ENCODE assay signal across 29 cellular contexts in genomic region chr6:48099713-48100675, GRCh38. TPM values are rescaled to one million over a fixed set of nuclear protein-coding genes. Genes with fewer than 3 reads are reported as not detected.
DNase-seq lines count a peak whose midpoint lies in the region; TF ChIP-seq lines count a peak whose summit lies in the region.
"Had no signal": no experiment of that assay in that cellular context is flagged by ENCODE, and none has a peak within 500 bp of the region (broad histone marks: within the 10 kb centered on the region; RNA-seq: fewer than 3 reads in every experiment).

No MANE protein-coding gene starts in this region.

- H3K27ac ChIP-seq in left ventricle myocardium inferior (replicated peaks) (peak overlapping the region; percentile 35), right atrium auricular region (no peak overlapping the region)
- H3K27ac ChIP-seq: colonic mucosa, esophagus muscularis mucosa, foreskin keratinocyte, neural progenitor cell, sigmoid colon had no signal

- H3K36me3 ChIP-seq in left ventricle myocardium inferior (no peaks in the 10 kb centered on the region), right atrium auricular region (no peaks in the 10 kb centered on the region)
- H3K36me3 ChIP-seq: colonic mucosa, esophagus muscularis mucosa, heart right ventricle, neural progenitor cell, sigmoid colon had no signal

- H3K27ac Mint-ChIP-seq in endothelial cell (ENCODE audit: unreplicated experiment): peak overlapping the region; percentile 94
- H3K27ac Mint-ChIP-seq in activated CD4-positive, alpha-beta T cell treated with anti-CD3 and anti-CD28 coated beads, Interleukin-2, amount 10 ng/mL, durations not matched to agents 24 days and 14 days: no peak overlapping the region
- H3K27ac Mint-ChIP-seq: activated B cell treated with CpG ODN at 0.5 μM for 24 hours; activated CD4-positive, alpha-beta memory T cell treated with anti-CD3 and anti-CD28 coated beads for 36 hours; activated T-helper 17 cell treated with anti-CD3 and anti-CD28 coated beads, Interleukin-2, amount 50 U/mL, for 72 hours; CD4-positive, alpha-beta memory T cell; effector memory CD8-positive, alpha-beta T cell; neural progenitor cell; progenitor cell of endocrine pancreas had no signal

- H3K9me3 ChIP-seq in left ventricle myocardium inferior (replicated peaks) (no peaks in the 10 kb centered on the region), right atrium auricular region (no peaks in the 10 kb centered on the region)
- H3K9me3 ChIP-seq: colonic mucosa, esophagus muscularis mucosa, heart right ventricle, sigmoid colon had no signal

- peaks cover 57% of the 10 kb centered on the region for H3K36me3 Mint-ChIP-seq in endothelial cell (ENCODE audit: low read depth, unreplicated experiment)
- H3K36me3 Mint-ChIP-seq in activated CD4-positive, alpha-beta T cell treated with anti-CD3 and anti-CD28 coated beads, Interleukin-2, amount 10 ng/mL, durations not matched to agents 24 days and 14 days (ENCODE audit: low read depth): no peaks in the 10 kb centered on the region
- H3K36me3 Mint-ChIP-seq: activated CD4-positive, alpha-beta memory T cell treated with anti-CD3 and anti-CD28 coated beads for 36 hours; CD4-positive, alpha-beta memory T cell; neural progenitor cell had no signal

- TF ChIP-seq CTCF in left ventricle myocardium inferior (IDR thresholded peaks at IDR 0.05; ENCODE audit: borderline replicate concordance) (no peak), right atrium auricular region (IDR thresholded peaks at IDR 0.05) (no peak), endothelial cell (IDR thresholded peaks at IDR 0.05; ENCODE audit: unreplicated experiment) (no peak)

- H3K4me1 ChIP-seq in left ventricle myocardium inferior: peaks cover 23% of the 10 kb centered on the region
- peaks cover 0 to 5% of the 10 kb centered on the region in 2 donors for H3K4me1 ChIP-seq in right atrium auricular region
- H3K4me1 ChIP-seq: colonic mucosa, neural progenitor cell, sigmoid colon had no signal

- H3K4me3 ChIP-seq in left ventricle myocardium inferior (no peak overlapping the region), right atrium auricular region (no peak overlapping the region)
- H3K4me3 ChIP-seq: colonic mucosa, esophagus muscularis mucosa, heart right ventricle, neural progenitor cell, sigmoid colon had no signal

- intact Hi-C loops in left ventricle myocardium inferior (cut with micrococcal nuclease): no loop called here
- intact Hi-C loops in activated CD4-positive, alpha-beta T cell treated with anti-CD3 and anti-CD28 coated beads, Interleukin-2, amount 10 ng/mL, durations not matched to agents 24 days and 14 days (cut with micrococcal nuclease): no loop called here

- peak overlapping the region; percentile 72 for H3K4me3 Mint-ChIP-seq in endothelial cell (ENCODE audit: unreplicated experiment)
- no peak overlapping the region for H3K4me3 Mint-ChIP-seq in activated CD4-positive, alpha-beta T cell treated with anti-CD3 and anti-CD28 coated beads, Interleukin-2, amount 10 ng/mL, durations not matched to agents 24 days and 14 days
- H3K4me3 Mint-ChIP-seq: activated B cell treated with CpG ODN at 0.5 μM for 24 hours; activated CD4-positive, alpha-beta memory T cell treated with anti-CD3 and anti-CD28 coated beads for 36 hours; activated T-helper 17 cell treated with anti-CD3 and anti-CD28 coated beads, Interleukin-2, amount 50 U/mL, for 72 hours; CD4-positive, alpha-beta memory T cell; effector memory CD8-positive, alpha-beta T cell; neural progenitor cell had no signal

- H3K27me3 ChIP-seq in left ventricle myocardium inferior (ENCODE audit: low read depth) (no peaks in the 10 kb centered on the region), right atrium auricular region (no peaks in the 10 kb centered on the region)
- H3K27me3 ChIP-seq: colonic mucosa, esophagus muscularis mucosa, foreskin keratinocyte, heart right ventricle, neural progenitor cell, sigmoid colon had no signal

- H3K9me3 Mint-ChIP-seq in endothelial cell (ENCODE audit: unreplicated experiment): peaks cover 13% of the 10 kb centered on the region
- H3K9me3 Mint-ChIP-seq in activated CD4-positive, alpha-beta T cell treated with anti-CD3 and anti-CD28 coated beads, Interleukin-2, amount 10 ng/mL, durations not matched to agents 24 days and 14 days: no peaks in the 10 kb centered on the region
- H3K9me3 Mint-ChIP-seq: activated B cell treated with CpG ODN at 0.5 μM for 24 hours; activated CD4-positive, alpha-beta memory T cell treated with anti-CD3 and anti-CD28 coated beads for 36 hours had no signal

- H3K27me3 Mint-ChIP-seq in endothelial cell (ENCODE audit: unreplicated experiment): peaks cover 17% of the 10 kb centered on the region
- no peaks in the 10 kb centered on the region for H3K27me3 Mint-ChIP-seq in activated CD4-positive, alpha-beta T cell treated with anti-CD3 and anti-CD28 coated beads, Interleukin-2, amount 10 ng/mL, durations not matched to agents 24 days and 14 days
- H3K27me3 Mint-ChIP-seq: activated B cell treated with CpG ODN at 0.5 μM for 24 hours; activated CD4-positive, alpha-beta memory T cell treated with anti-CD3 and anti-CD28 coated beads for 36 hours; activated T-helper 17 cell treated with anti-CD3 and anti-CD28 coated beads, Interleukin-2, amount 50 U/mL, for 72 hours; CD4-positive, alpha-beta memory T cell; effector memory CD8-positive, alpha-beta T cell; progenitor cell of endocrine pancreas had no signal

- DNase-seq in left ventricle myocardium inferior (no peak), right atrium auricular region (ENCODE audit: low spot score) (no peak), NCI-H526 (lab: John Stamatoyannopoulos, UW) (peak; percentile 74 to 75), endothelial cell (ENCODE audit: low spot score) (no peak), hippocampal formation (lab: John Stamatoyannopoulos, UW) (no peak)
- no peak for DNase-seq in activated CD4-positive, alpha-beta T cell treated with anti-CD3 and anti-CD28 coated beads, Interleukin-2, amount 10 ng/mL, durations not matched to agents 24 days and 14 days
- DNase-seq in stimulated activated naive CD4-positive, alpha-beta T cell treated with Interleukin-2 at 50 U/mL for 16 hours (lab: John Stamatoyannopoulos, UW): no peak
- no peak for DNase-seq in activated CD4-positive, alpha-beta T cell treated with anti-CD3 and anti-CD28 coated beads, Interleukin-2, amount 50 U/mL, for 1 hour
- DNase-seq: activated B cell treated with CpG ODN at 0.5 μM for 24 hours; activated CD4-positive, alpha-beta memory T cell treated with anti-CD3 and anti-CD28 coated beads for 36 hours; activated CD8-positive, alpha-beta memory T cell treated with anti-CD3 and anti-CD28 coated beads, Interleukin-2, amount 50 U/mL, for 4 hours; activated naive CD4-positive, alpha-beta T cell treated with anti-CD3 and anti-CD28 coated beads, Interleukin-2, amount 50 U/mL, for 16 hours; amniotic stem cell; CD4-positive, alpha-beta memory T cell; colonic mucosa; effector memory CD8-positive, alpha-beta T cell; foreskin keratinocyte; HCEC 1CT; heart right ventricle; NCI-H187 treated with DMSO at 0.1 percent for 48 hours; NCI-H2171 treated with DMSO at 0.1 percent for 48 hours; SHP77 treated with DMSO at 0.1 percent for 48 hours; sigmoid colon; stimulated activated CD4-positive, alpha-beta T cell treated with anti-CD3 and anti-CD28 coated beads, Interleukin-15, amount 100 ng/mL, for 24 hours; stimulated activated naive CD4-positive, alpha-beta T cell had no signal

- H3K4me1 Mint-ChIP-seq in endothelial cell (ENCODE audit: unreplicated experiment): peaks cover 63% of the 10 kb centered on the region
- H3K4me1 Mint-ChIP-seq in activated CD4-positive, alpha-beta T cell treated with anti-CD3 and anti-CD28 coated beads, Interleukin-2, amount 10 ng/mL, durations not matched to agents 24 days and 14 days: no peaks in the 10 kb centered on the region
- H3K4me1 Mint-ChIP-seq: activated B cell treated with CpG ODN at 0.5 μM for 24 hours; activated T-helper 17 cell treated with anti-CD3 and anti-CD28 coated beads, Interleukin-2, amount 50 U/mL, for 72 hours; CD4-positive, alpha-beta memory T cell; neural progenitor cell had no signal

RNA-seq across cellular contexts. Expression of gene PTCHD4, which starts 11.0 kb away (rescaled TPM):
- total RNA-seq in left ventricle myocardium inferior: 1.0 TPM
- 1 to 10 TPM in 1 of 2 donors, under 1 TPM in 1; 0.51 to 1.0 TPM for total RNA-seq in right atrium auricular region
- total RNA-seq in endothelial cell (ENCODE audit: unreplicated experiment): 28.5 TPM
- not detected in 2 replicates for total RNA-seq in activated CD4-positive, alpha-beta T cell treated with anti-CD3 and anti-CD28 coated beads, Interleukin-2, amount 10 ng/mL, durations not matched to agents 24 days and 14 days
- total RNA-seq: activated B cell treated with CpG ODN at 0.5 μM for 24 hours; activated CD4-positive, alpha-beta memory T cell treated with anti-CD3 and anti-CD28 coated beads for 36 hours; activated T-helper 17 cell treated with anti-CD3 and anti-CD28 coated beads, Interleukin-2, amount 50 U/mL, for 72 hours; CD4-positive, alpha-beta memory T cell; colonic mucosa had no signal

Comparison
In these comparisons a context has a peak if more than half of its experiments do, and no peak if none do; other contexts are left out.
1. DNase-seq: peak in NCI-H526 (2 of 2); none in left ventricle myocardium inferior (single experiment), right atrium auricular region (single experiment), endothelial cell (single experiment), activated CD4-positive, alpha-beta T cell treated with anti-CD3 and anti-CD28 coated beads, Interleukin-2, amount 10 ng/mL, durations not matched to agents 24 days and 14 days (single experiment), stimulated activated naive CD4-positive, alpha-beta T cell treated with Interleukin-2 at 50 U/mL for 16 hours (single experiment), hippocampal formation (0 of 2) and activated CD4-positive, alpha-beta T cell treated with anti-CD3 and anti-CD28 coated beads, Interleukin-2, amount 50 U/mL, for 1 hour (single experiment).
2. RNA of gene PTCHD4, which starts 11.0 kb away (total RNA-seq): 28.5 TPM in endothelial cell (single experiment); 1.0 TPM in left ventricle myocardium inferior (single experiment), 0.51 to 1.0 TPM in right atrium auricular region and not detected in activated CD4-positive, alpha-beta T cell treated with anti-CD3 and anti-CD28 coated beads, Interleukin-2, amount 10 ng/mL, durations not matched to agents 24 days and 14 days; every median in the first group is over 10 times any median in the second.